In the genomic region with DNA sequence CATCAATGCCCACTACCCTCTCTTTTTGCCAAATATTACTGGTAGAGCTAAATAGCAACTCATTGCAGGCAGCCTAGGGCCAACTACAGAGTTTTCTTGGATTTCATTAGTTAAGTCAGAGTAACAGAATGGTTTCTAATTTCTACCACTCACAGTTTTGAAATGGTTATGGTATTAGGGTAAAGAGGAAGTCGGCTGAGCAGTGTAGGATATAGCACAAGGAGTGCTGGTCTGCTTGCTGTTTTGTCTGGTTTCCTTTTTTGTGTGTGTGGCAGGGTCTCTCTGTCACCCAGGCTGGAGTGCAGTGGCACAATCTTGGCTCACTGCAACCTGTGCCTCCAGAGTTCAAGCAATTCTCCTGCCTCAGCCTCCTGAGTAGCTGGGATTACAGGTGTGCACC, we compare ENCODE assay signal across 20 cellular contexts.
A peak's percentile ranks its signal among the peaks of the same experiment; 100 is the strongest.
DNase-seq lines count a peak whose midpoint lies in the region; ATAC-seq, FAIRE-seq and TF ChIP-seq lines count a peak whose summit lies in the region.
"Had no signal": no experiment of that assay in that cellular context is flagged by ENCODE, and none has a peak within 500 bp of the region (broad histone marks: within the 10 kb centered on the region; RNA-seq: fewer than 3 reads in every experiment).

No MANE protein-coding gene starts in this region.

- H3K27ac Mint-ChIP-seq in T-helper 17 cell, result peak overlapping the region; percentile 59
- H3K27ac Mint-ChIP-seq: activated naive CD8-positive, alpha-beta T cell treated with anti-CD3 and anti-CD28 coated beads, Interleukin-2, amount 50 U/mL, for 24 hours had no signal

- H3K27me3 ChIP-seq in stomach, result no peaks in the 10 kb centered on the region
- H3K27me3 ChIP-seq: Peyer's patch had no signal

- TF ChIP-seq EP300 in stomach (IDR thresholded peaks at IDR 0.05), result no peak

- TF ChIP-seq POLR2A in GM12891 (IDR thresholded peaks at IDR 0.05; ENCODE audit: low read depth, low read length), result no peak
- TF ChIP-seq POLR2A in stomach (IDR thresholded peaks at IDR 0.05), result no peak

- H3K36me3 ChIP-seq in stomach, result peaks cover 0 to 4% (median 0%) of the 10 kb centered on the region in 4 donors
- H3K36me3 ChIP-seq: Peyer's patch had no signal

- H3K27ac ChIP-seq in stomach, result no peak overlapping the region
- H3K27ac ChIP-seq: epithelial cell of prostate had no signal

- DNase-seq in GM12891 (ENCODE audit: insufficient read length, low spot score) (no peak), T-helper 17 cell (no peak), stomach (no peak), posterior cingulate gyrus (no peak)
- DNase-seq: activated CD4-positive, alpha-beta T cell treated with anti-CD3 and anti-CD28 coated beads for 48 hours; activated naive CD8-positive, alpha-beta T cell treated with anti-CD3 and anti-CD28 coated beads, Interleukin-2, amount 50 U/mL, for 24 hours; activated T-cell treated with anti-CD3 and anti-CD28 coated beads for 4 hours; central memory CD4-positive, alpha-beta T cell; midbrain; NCI-H187 treated with DMSO at 0.1 percent for 48 hours; NCI-H524; Peyer's patch; stimulated activated CD4-positive, alpha-beta T cell treated with anti-CD3 and anti-CD28 coated beads, Interleukin-4, amount 100 ng/mL, for 4 hours had no signal

- no peaks in the 10 kb centered on the region for H3K9me3 ChIP-seq in T-helper 17 cell (ENCODE audit: control insufficient read depth, low read length, poor library complexity, severe bottlenecking)
- H3K9me3 ChIP-seq in stomach, result no peaks in the 10 kb centered on the region
- H3K9me3 ChIP-seq: Peyer's patch had no signal

- no peaks in the 10 kb centered on the region for H3K27me3 Mint-ChIP-seq in T-helper 17 cell
- H3K27me3 Mint-ChIP-seq: activated naive CD8-positive, alpha-beta T cell treated with anti-CD3 and anti-CD28 coated beads, Interleukin-2, amount 50 U/mL, for 24 hours had no signal

- FAIRE-seq in GM12891 (lab: Jason Lieb, UNC), result peak; percentile 75
- FAIRE-seq: islet of Langerhans, urothelium cell line had no signal

- no peaks in the 10 kb centered on the region for H3K4me1 Mint-ChIP-seq in T-helper 17 cell
- H3K4me1 Mint-ChIP-seq: activated naive CD8-positive, alpha-beta T cell treated with anti-CD3 and anti-CD28 coated beads, Interleukin-2, amount 50 U/mL, for 24 hours had no signal

- peaks cover 9 to 41% (median 24%) of the 10 kb centered on the region in 4 donors for H3K4me1 ChIP-seq in stomach

- H3K4me3 ChIP-seq in stomach, result no peak overlapping the region
- H3K4me3 ChIP-seq: Peyer's patch had no signal

- H3K36me3 Mint-ChIP-seq in T-helper 17 cell (ENCODE audit: low read depth), result peaks cover 2% of the 10 kb centered on the region

- 70 to 93% (median 76%) methylated on average over 1 of the region's 1 CpG for WGBS in stomach, 5 donors

- TF ChIP-seq CTCF in stomach (IDR thresholded peaks at IDR 0.05), result no peak

- H3K4me3 Mint-ChIP-seq in T-helper 17 cell, result no peak overlapping the region
- H3K4me3 Mint-ChIP-seq: activated naive CD8-positive, alpha-beta T cell treated with anti-CD3 and anti-CD28 coated beads, Interleukin-2, amount 50 U/mL, for 24 hours had no signal

- intact Hi-C loops in stomach (cut with DNase I; ENCODE audit: low total_unique reads), result no loop called here
- intact Hi-C loops in posterior cingulate gyrus (cut with DNase I), result loop anchor here (10.0 kb wide), 1 partner anchor 46 kb away; no protein-coding TSS in a partner anchor

- ATAC-seq in GM19395 (IDR thresholded peaks at IDR 0.05; ENCODE audit: unreplicated experiment) (peak; percentile 34), HG03095 (IDR thresholded peaks at IDR 0.05; ENCODE audit: unreplicated experiment) (peak; percentile 33), T-helper 17 cell (no peak), GM19023 (IDR thresholded peaks at IDR 0.05; ENCODE audit: unreplicated experiment) (no peak), HG02973 (IDR thresholded peaks at IDR 0.05; ENCODE audit: unreplicated experiment) (no peak)
- ATAC-seq: activated naive CD8-positive, alpha-beta T cell treated with anti-CD3 and anti-CD28 coated beads, Interleukin-2, amount 50 U/mL, for 24 hours had no signal

TF ChIP-seq in GM12891, 5 proteins besides CTCF, POLR2A, EP300 and RAD21:
- TF ChIP-seq SPI1 (IDR thresholded peaks at IDR 0.05; ENCODE audit: low read depth, low read length), result peak; percentile 88
- TF ChIP-seq POU2F2 (IDR thresholded peaks at IDR 0.05; ENCODE audit: low read depth, low read length), result no peak

Comparison
In these comparisons a context has a peak if more than half of its experiments do, and no peak if none do; other contexts are left out.
1. ATAC-seq: peak in GM19395 (single experiment) and HG03095 (single experiment); none in T-helper 17 cell (single experiment), GM19023 (single experiment) and HG02973 (single experiment).